8 cellular contexts compared by ENCODE assay signal in genomic region chr11:67437082-67437821, GRCh38. TPM values are rescaled to one million over a fixed set of nuclear protein-coding genes. Genes with fewer than 3 reads are reported as not detected.
DNase-seq lines count a peak whose midpoint lies in the region; TF ChIP-seq lines count a peak whose summit lies in the region.

A gene with protein sequence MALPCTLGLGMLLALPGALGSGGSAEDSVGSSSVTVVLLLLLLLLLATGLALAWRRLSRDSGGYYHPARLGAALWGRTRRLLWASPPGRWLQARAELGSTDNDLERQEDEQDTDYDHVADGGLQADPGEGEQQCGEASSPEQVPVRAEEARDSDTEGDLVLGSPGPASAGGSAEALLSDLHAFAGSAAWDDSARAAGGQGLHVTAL (minus strand): TSS chr11:67437682. CDS start chr11:67437619, 63 bp downstream.

- no peaks in the 10 kb centered on the region for H3K27me3 ChIP-seq in dorsolateral prefrontal cortex

- intact Hi-C loops in dorsolateral prefrontal cortex (cut with DNase I) = no loop called here

- no peak for DNase-seq in HFFc6
- DNase-seq in activated CD4-positive, alpha-beta T cell treated with anti-CD3 and anti-CD28 coated beads, Interleukin-2, amount 50 U/mL, for 1 hour = peak; percentile 77
- DNase-seq in glutamatergic neuron = no peak
- peak; percentile 57 to 64 for DNase-seq in stimulated activated CD8-positive, alpha-beta memory T cell treated with anti-CD3 and anti-CD28 coated beads, Interleukin-7, amount 100 ng/mL, for 1 hour (ENCODE audit: low read depth in 2 of 2)
- DNase-seq in dorsolateral prefrontal cortex = no peak
- no peak for DNase-seq in mesenteric fat pad (ENCODE audit: low spot score)
- no peak for DNase-seq in SHP77 treated with DMSO at 0.1 percent for 48 hours (lab: John Stamatoyannopoulos, UW)
- DNase-seq in NCI-H2227 treated with DMSO at 0.1 percent for 48 hours (lab: John Stamatoyannopoulos, UW) = no peak

- H3K36me3 Mint-ChIP-seq in HFFc6 (ENCODE audit: low read depth) (peaks cover 1% of the 10 kb centered on the region), glutamatergic neuron (ENCODE audit: unreplicated experiment) (no peaks in the 10 kb centered on the region)

- H3K27ac Mint-ChIP-seq in HFFc6 (peak within 1 kb of the TSS; percentile 30; the same call in 1 of the 2 replicates), glutamatergic neuron (ENCODE audit: unreplicated experiment) (peak within 1 kb of the TSS; percentile 95)

- TF ChIP-seq CTCF in HFFc6 (IDR thresholded peaks at IDR 0.05) (no peak), glutamatergic neuron (IDR thresholded peaks at IDR 0.05; ENCODE audit: partially characterized antibody, unreplicated experiment) (no peak), dorsolateral prefrontal cortex (IDR thresholded peaks at IDR 0.05 in 54 of 56, conservative IDR thresholded peaks at IDR 0.05 in 2 of 56; ENCODE audit: low read depth in 1 of 56, partially characterized antibody in 56 of 56) (no peak)

- peaks cover 5% of the 10 kb centered on the region; the same call in 1 of the 2 replicates for H3K4me1 Mint-ChIP-seq in HFFc6 (ENCODE audit: low read depth)
- peaks cover 7% of the 10 kb centered on the region for H3K4me1 Mint-ChIP-seq in glutamatergic neuron (ENCODE audit: low read depth, unreplicated experiment)

- H3K4me3 ChIP-seq in dorsolateral prefrontal cortex = no peak within 1 kb of the TSS

- no peaks in the 10 kb centered on the region for H3K9me3 Mint-ChIP-seq in HFFc6
- peaks cover 2% of the 10 kb centered on the region for H3K9me3 Mint-ChIP-seq in glutamatergic neuron (ENCODE audit: unreplicated experiment)

- H3K27ac ChIP-seq in dorsolateral prefrontal cortex = peak within 1 kb of the TSS in 8 of 59 donors; percentile 3 to 66 (median 46)

- H3K4me3 Mint-ChIP-seq in HFFc6 = no peak within 1 kb of the TSS
- H3K4me3 Mint-ChIP-seq in glutamatergic neuron (ENCODE audit: unreplicated experiment) = no peak within 1 kb of the TSS

- H3K27me3 Mint-ChIP-seq in HFFc6 (ENCODE audit: insufficient read depth) (peaks cover 9% of the 10 kb centered on the region), glutamatergic neuron (ENCODE audit: unreplicated experiment) (peaks cover 17% of the 10 kb centered on the region)

RNA-seq across cellular contexts. Expression of the gene that starts here (rescaled TPM):
- total RNA-seq in HFFc6 (2021; fragmentation: NEBNext Ultra II Directional; extraction: Animal tissue kit (Norgen Biotek cat#: 25700)) = under 1 TPM in 3 of 6 experiments, not detected in 3; 0.35 to 0.50 (median 0.40) TPM
- 2.1 TPM for total RNA-seq in glutamatergic neuron (ENCODE audit: unreplicated experiment)
- total RNA-seq in dorsolateral prefrontal cortex = 1 to 10 TPM in 83 of 120 experiments, under 1 TPM in 23, not detected in 14; 0.41 to 5.3 (median 1.8) TPM
- 3.3 TPM for total RNA-seq in mesenteric fat pad

Comparison
In these comparisons a context has a peak if more than half of its experiments do, and no peak if none do; other contexts are left out.
1. DNase-seq: peak in activated CD4-positive, alpha-beta T cell treated with anti-CD3 and anti-CD28 coated beads, Interleukin-2, amount 50 U/mL, for 1 hour (single experiment) and stimulated activated CD8-positive, alpha-beta memory T cell treated with anti-CD3 and anti-CD28 coated beads, Interleukin-7, amount 100 ng/mL, for 1 hour (2 of 2); none in HFFc6 (single experiment), glutamatergic neuron (single experiment), dorsolateral prefrontal cortex (0 of 10), mesenteric fat pad (single experiment), SHP77 treated with DMSO at 0.1 percent for 48 hours (single experiment) and NCI-H2227 treated with DMSO at 0.1 percent for 48 hours (single experiment).